Comparison of ENCODE assay signal across 8 cellular contexts in genomic region chr1:228647523-228648444, GRCh38.
A peak's percentile ranks its signal among the peaks of the same experiment; 100 is the strongest.
DNase-seq lines count a peak whose midpoint lies in the region; ATAC-seq and TF ChIP-seq lines count a peak whose summit lies in the region.

No MANE protein-coding gene starts in this region.

- H3K27me3 ChIP-seq in ACC112 (ENCODE audit: insufficient read depth, low read length) (no peaks in the 10 kb centered on the region), foreskin keratinocyte (no peaks in the 10 kb centered on the region)

- H3K4me3 ChIP-seq in ACC112 (ENCODE audit: low read depth, low read length) = peak overlapping the region; percentile 86

- peaks cover 11% of the 10 kb centered on the region for H3K4me1 ChIP-seq in ACC112 (ENCODE audit: control insufficient read depth, insufficient read depth, low read length, unreplicated experiment)
- no peaks in the 10 kb centered on the region for H3K4me1 ChIP-seq in foreskin keratinocyte

- in situ Hi-C loops in GM13976 (cut with MboI; ENCODE audit: low sequenced_read_pairs, unreplicated experiment) = no loop called here

- TF ChIP-seq CTCF in GM13976 (IDR thresholded peaks at IDR 0.05; ENCODE audit: borderline replicate concordance, control extremely low read depth, extremely low read depth, insufficient read depth, missing control alignments) = no peak
- no peak for TF ChIP-seq CTCF in foreskin keratinocyte (conservative IDR thresholded peaks at IDR 0.05)

- H3K27ac ChIP-seq in ACC112 (ENCODE audit: low read depth, low read length) (peak overlapping the region; percentile 79), foreskin keratinocyte (peak overlapping the region; percentile 81)

- peak; percentile 29 for DNase-seq in GM13976 (ENCODE audit: low spot score)
- DNase-seq in NCI-H226 = peak; percentile 67
- DNase-seq in activated CD8-positive, alpha-beta memory T cell treated with anti-CD3 and anti-CD28 coated beads, Interleukin-2, amount 50 U/mL, for 4 hours = peak; percentile 22
- DNase-seq in foreskin keratinocyte = peak; percentile 68 to 83
- DNase-seq in non-pigmented ciliary epithelial cell (ENCODE audit: low read depth) = peak; percentile 11

- H3K79me2 ChIP-seq in ACC112 (ENCODE audit: control insufficient read depth, insufficient read depth, low read length, unreplicated experiment) = peaks cover 40% of the 10 kb centered on the region

- peaks cover 7% of the 10 kb centered on the region; the same call in 1 of the 2 replicates for H3K36me3 ChIP-seq in ACC112 (ENCODE audit: insufficient read depth, low read length)

- peak overlapping the region; percentile 34 for H2AFZ ChIP-seq in ACC112 (ENCODE audit: low read length, unreplicated experiment)

- ATAC-seq in foreskin keratinocyte = peak; percentile 86
- ATAC-seq in HG03139 (IDR thresholded peaks at IDR 0.05; ENCODE audit: unreplicated experiment) = no peak
- no peak for ATAC-seq in GM21447 (IDR thresholded peaks at IDR 0.05; ENCODE audit: unreplicated experiment)

Comparison
In these comparisons a context has a peak if more than half of its experiments do, and no peak if none do; other contexts are left out.
1. DNase-seq: peak in every context shown above with its lines; median percentile 76 in foreskin keratinocyte; 67 in NCI-H226; 29 in GM13976; 22 in activated CD8-positive, alpha-beta memory T cell treated with anti-CD3 and anti-CD28 coated beads, Interleukin-2, amount 50 U/mL, for 4 hours; 11 in non-pigmented ciliary epithelial cell.